In genomic region chr17:46769531-46770438, GRCh38 we compare ENCODE assay signal across 2 cellular contexts.
TF ChIP-seq lines count a peak whose summit lies in the region.

No MANE protein-coding gene starts in this region.

TF ChIP-seq in HepG2, 621 proteins besides CTCF, POLR2A, EP300 and RAD21 (continues in another document):
- TF ChIP-seq ATF7-NPFF (CRISPR knock-in tag; IDR thresholded peaks at IDR 0.05; ENCODE audit: low read depth) = peak; percentile 37; the same call in 1 of the 2 replicates
- TF ChIP-seq HNRNPUL1 (IDR thresholded peaks at IDR 0.05; ENCODE audit: low read depth, low read length) = no peak
- TF ChIP-seq SNRNP70 (IDR thresholded peaks at IDR 0.05; ENCODE audit: low read depth, low read length) = no peak
- TF ChIP-seq TRIM24 (CRISPR knock-in tag; IDR thresholded peaks at IDR 0.05) = no peak
- 0 out of 2 replicates have a peak, but pooled peaks have one; percentile 12 for TF ChIP-seq SP140L (CRISPR knock-in tag; IDR thresholded peaks at IDR 0.05; ENCODE audit: borderline replicate concordance)
- TF ChIP-seq ZNF75D (CRISPR knock-in tag; IDR thresholded peaks at IDR 0.05; ENCODE audit: borderline replicate concordance) = no peak; the same call in 1 of the 2 replicates
- TF ChIP-seq ZNF549 (CRISPR knock-in tag; IDR thresholded peaks at IDR 0.05) = no peak
- TF ChIP-seq TEAD2 (CRISPR knock-in tag; IDR thresholded peaks at IDR 0.05) = 0 out of 2 replicates have a peak, but pooled peaks have one; percentile 57
- 0 out of 2 replicates have a peak, but pooled peaks have one; percentile 8 for TF ChIP-seq ELF1 (CRISPR knock-in tag; IDR thresholded peaks at IDR 0.05)
- no peak for TF ChIP-seq NPAS2 (CRISPR knock-in tag; IDR thresholded peaks at IDR 0.05; ENCODE audit: borderline replicate concordance)
- no peak for TF ChIP-seq HBP1 (CRISPR knock-in tag; IDR thresholded peaks at IDR 0.05; ENCODE audit: low read depth)
- TF ChIP-seq, protein P1, sequence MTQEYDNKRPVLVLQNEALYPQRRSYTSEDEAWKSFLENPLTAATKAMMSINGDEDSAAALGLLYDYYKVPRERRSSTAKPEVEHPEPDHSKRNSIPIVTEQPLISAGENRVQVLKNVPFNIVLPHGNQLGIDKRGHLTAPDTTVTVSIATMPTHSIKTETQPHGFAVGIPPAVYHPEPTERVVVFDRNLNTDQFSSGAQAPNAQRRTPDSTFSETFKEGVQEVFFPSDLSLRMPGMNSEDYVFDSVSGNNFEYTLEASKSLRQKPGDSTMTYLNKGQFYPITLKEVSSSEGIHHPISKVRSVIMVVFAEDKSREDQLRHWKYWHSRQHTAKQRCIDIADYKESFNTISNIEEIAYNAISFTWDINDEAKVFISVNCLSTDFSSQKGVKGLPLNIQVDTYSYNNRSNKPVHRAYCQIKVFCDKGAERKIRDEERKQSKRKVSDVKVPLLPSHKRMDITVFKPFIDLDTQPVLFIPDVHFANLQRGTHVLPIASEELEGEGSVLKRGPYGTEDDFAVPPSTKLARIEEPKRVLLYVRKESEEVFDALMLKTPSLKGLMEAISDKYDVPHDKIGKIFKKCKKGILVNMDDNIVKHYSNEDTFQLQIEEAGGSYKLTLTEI (CRISPR knock-in tag; conservative IDR thresholded peaks at IDR 0.05) = no peak
- 0 out of 2 replicates have a peak, but pooled peaks have one; percentile 10 for TF ChIP-seq TAF1 (CRISPR knock-in tag; IDR thresholded peaks at IDR 0.05)
- no peak for TF ChIP-seq ZNF317 (CRISPR knock-in tag; IDR thresholded peaks at IDR 0.05)
- TF ChIP-seq, protein P2, sequence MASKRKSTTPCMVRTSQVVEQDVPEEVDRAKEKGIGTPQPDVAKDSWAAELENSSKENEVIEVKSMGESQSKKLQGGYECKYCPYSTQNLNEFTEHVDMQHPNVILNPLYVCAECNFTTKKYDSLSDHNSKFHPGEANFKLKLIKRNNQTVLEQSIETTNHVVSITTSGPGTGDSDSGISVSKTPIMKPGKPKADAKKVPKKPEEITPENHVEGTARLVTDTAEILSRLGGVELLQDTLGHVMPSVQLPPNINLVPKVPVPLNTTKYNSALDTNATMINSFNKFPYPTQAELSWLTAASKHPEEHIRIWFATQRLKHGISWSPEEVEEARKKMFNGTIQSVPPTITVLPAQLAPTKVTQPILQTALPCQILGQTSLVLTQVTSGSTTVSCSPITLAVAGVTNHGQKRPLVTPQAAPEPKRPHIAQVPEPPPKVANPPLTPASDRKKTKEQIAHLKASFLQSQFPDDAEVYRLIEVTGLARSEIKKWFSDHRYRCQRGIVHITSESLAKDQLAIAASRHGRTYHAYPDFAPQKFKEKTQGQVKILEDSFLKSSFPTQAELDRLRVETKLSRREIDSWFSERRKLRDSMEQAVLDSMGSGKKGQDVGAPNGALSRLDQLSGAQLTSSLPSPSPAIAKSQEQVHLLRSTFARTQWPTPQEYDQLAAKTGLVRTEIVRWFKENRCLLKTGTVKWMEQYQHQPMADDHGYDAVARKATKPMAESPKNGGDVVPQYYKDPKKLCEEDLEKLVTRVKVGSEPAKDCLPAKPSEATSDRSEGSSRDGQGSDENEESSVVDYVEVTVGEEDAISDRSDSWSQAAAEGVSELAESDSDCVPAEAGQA (IDR thresholded peaks at IDR 0.05; ENCODE audit: low read depth) = no peak
- TF ChIP-seq, protein P2 (CRISPR knock-in tag; IDR thresholded peaks at IDR 0.05; ENCODE audit: borderline replicate concordance) = no peak
- TF ChIP-seq ZNF232 (CRISPR knock-in tag; IDR thresholded peaks at IDR 0.05; ENCODE audit: borderline replicate concordance) = 0 out of 2 replicates have a peak, but pooled peaks have one; percentile 17
- no peak; the same call in 1 of the 2 replicates for TF ChIP-seq IKZF5 (CRISPR knock-in tag; IDR thresholded peaks at IDR 0.05)
- TF ChIP-seq ZNF878 (CRISPR knock-in tag; IDR thresholded peaks at IDR 0.05) = no peak
- no peak for TF ChIP-seq TCF7L2 (IDR thresholded peaks at IDR 0.05; ENCODE audit: low read depth, low read length)

TF ChIP-seq in K562, 482 proteins besides CTCF, POLR2A, EP300 and RAD21:
- no peak for TF ChIP-seq STAT5A (IDR thresholded peaks at IDR 0.05; ENCODE audit: borderline replicate concordance, low read length)
- no peak for TF ChIP-seq ZSCAN32 (CRISPR knock-in tag; IDR thresholded peaks at IDR 0.05)
- peak; percentile 30 for TF ChIP-seq FIP1L1 (IDR thresholded peaks at IDR 0.05; ENCODE audit: low read depth, low read length, poor library complexity, severe bottlenecking)
- TF ChIP-seq CBFB (CRISPR knock-in tag; IDR thresholded peaks at IDR 0.05) = 0 out of 2 replicates have a peak, but pooled peaks have one; percentile 3
- 0 out of 2 replicates have a peak, but pooled peaks have one; percentile 60 for TF ChIP-seq HNRNPL (IDR thresholded peaks at IDR 0.05; ENCODE audit: low read depth, low read length)
- TF ChIP-seq POLR2G (IDR thresholded peaks at IDR 0.05; ENCODE audit: low read depth, low read length) = peak; percentile 59
- no peak for TF ChIP-seq BRF1 (IDR thresholded peaks at IDR 0.05; ENCODE audit: borderline replicate concordance, extremely low read depth, insufficient read length)
- TF ChIP-seq ZNF197 (CRISPR knock-in tag; IDR thresholded peaks at IDR 0.05; ENCODE audit: low read depth) = no peak
- TF ChIP-seq RBFOX2 (IDR thresholded peaks at IDR 0.05; ENCODE audit: low read depth, low read length) = peak; percentile 57
- peak; percentile 48 for TF ChIP-seq PRPF4 (IDR thresholded peaks at IDR 0.05; ENCODE audit: insufficient read depth, low read depth, low read length, poor library complexity, severe bottlenecking)
- TF ChIP-seq, protein P3, sequence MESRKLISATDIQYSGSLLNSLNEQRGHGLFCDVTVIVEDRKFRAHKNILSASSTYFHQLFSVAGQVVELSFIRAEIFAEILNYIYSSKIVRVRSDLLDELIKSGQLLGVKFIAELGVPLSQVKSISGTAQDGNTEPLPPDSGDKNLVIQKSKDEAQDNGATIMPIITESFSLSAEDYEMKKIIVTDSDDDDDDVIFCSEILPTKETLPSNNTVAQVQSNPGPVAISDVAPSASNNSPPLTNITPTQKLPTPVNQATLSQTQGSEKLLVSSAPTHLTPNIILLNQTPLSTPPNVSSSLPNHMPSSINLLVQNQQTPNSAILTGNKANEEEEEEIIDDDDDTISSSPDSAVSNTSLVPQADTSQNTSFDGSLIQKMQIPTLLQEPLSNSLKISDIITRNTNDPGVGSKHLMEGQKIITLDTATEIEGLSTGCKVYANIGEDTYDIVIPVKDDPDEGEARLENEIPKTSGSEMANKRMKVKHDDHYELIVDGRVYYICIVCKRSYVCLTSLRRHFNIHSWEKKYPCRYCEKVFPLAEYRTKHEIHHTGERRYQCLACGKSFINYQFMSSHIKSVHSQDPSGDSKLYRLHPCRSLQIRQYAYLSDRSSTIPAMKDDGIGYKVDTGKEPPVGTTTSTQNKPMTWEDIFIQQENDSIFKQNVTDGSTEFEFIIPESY (CRISPR knock-in tag; IDR thresholded peaks at IDR 0.05) = peak; percentile 92
- TF ChIP-seq KDM1A (IDR thresholded peaks at IDR 0.05) = 0 out of 4 replicates have a peak, but pooled peaks of 1 of the 2 experiments have one; percentile 15
TF ChIP-seq in K562: peak in this region for 8.
